In the genomic region with DNA sequence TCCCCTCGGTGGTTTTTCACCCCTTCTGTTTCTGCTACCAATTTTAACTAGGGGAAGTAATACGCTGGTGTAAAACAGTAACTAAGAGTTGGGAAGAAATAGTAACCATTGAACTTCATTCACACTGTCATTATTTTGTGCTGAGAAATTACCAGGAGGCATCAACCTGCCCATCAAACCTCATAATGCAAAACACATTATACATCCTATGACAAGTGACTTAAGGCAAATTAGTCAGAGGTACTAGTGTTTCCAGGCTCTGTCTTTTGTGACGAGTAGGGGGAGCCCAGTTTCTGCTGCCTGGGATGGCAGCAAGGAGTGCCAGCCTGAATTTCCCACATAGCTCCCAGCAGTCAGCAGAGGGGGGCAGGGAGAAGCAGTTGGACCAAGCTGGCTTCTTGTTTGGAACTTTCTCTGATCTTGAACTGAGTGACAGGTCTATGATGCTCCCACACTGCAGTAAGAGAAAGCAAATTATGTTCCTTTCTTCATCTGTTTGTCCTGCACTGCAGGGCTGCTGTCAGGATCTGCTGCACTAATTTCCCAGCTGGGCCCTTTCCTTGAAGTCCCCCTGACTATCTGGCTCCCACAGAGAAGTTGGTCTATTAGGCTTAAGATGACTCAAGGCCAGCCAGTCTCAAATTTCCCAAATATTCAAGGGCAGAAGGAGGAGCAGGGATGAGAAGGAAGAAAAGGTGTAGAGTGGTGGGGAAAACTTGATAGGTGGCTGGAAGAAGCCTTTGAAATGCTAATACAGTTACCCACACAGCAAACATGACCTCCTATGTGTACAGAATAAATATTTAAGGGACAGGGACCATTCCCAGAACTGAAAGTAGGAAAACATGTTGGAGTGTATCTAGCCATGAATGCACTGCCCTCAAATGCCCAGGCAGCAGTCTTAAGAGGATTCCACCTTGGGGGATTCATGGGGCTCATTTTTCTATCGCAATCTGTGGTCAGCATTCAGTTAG, we compare ENCODE assay signal across 1 cellular context.
A peak's percentile ranks its signal among the peaks of the same experiment; 100 is the strongest.
TF ChIP-seq lines count a peak whose summit lies in the region.

No MANE protein-coding gene starts in this region.

TF ChIP-seq in HepG2, 621 proteins besides CTCF, POLR2A, EP300 and RAD21 (continued from another document and continues in another):
- TF ChIP-seq, protein P1, sequence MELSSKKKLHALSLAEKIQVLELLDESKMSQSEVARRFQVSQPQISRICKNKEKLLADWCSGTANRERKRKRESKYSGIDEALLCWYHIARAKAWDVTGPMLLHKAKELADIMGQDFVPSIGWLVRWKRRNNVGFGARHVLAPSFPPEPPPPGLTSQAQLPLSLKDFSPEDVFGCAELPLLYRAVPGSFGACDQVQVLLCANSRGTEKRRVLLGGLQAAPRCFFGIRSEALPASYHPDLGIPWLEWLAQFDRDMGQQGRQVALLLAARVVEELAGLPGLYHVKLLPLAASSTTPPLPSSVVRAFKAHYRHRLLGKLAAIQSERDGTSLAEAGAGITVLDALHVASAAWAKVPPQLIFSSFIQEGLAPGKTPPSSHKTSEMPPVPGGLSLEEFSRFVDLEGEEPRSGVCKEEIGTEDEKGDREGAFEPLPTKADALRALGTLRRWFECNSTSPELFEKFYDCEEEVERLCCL (CRISPR knock-in tag; IDR thresholded peaks at IDR 0.05; ENCODE audit: borderline replicate concordance): no peak
- TF ChIP-seq ZMYM4 (CRISPR knock-in tag; IDR thresholded peaks at IDR 0.05): peak; percentile 37
- TF ChIP-seq RARA (CRISPR knock-in tag; IDR thresholded peaks at IDR 0.05): peak; percentile 67
- TF ChIP-seq ZNF761 (CRISPR knock-in tag; conservative IDR thresholded peaks at IDR 0.05): 0 out of 2 replicates have a peak, but pooled peaks have one; percentile 26
- TF ChIP-seq SOX6 (IDR thresholded peaks at IDR 0.05): no peak
- TF ChIP-seq SOX6 (CRISPR knock-in tag; IDR thresholded peaks at IDR 0.05): peak; percentile 53; the same call in 1 of the 2 replicates
- TF ChIP-seq PRPF4 (IDR thresholded peaks at IDR 0.05; ENCODE audit: low read depth, low read length, poor library complexity, severe bottlenecking): no peak
- TF ChIP-seq HDAC1 (CRISPR knock-in tag; IDR thresholded peaks at IDR 0.05): peak; percentile 37; the same call in 1 of the 2 replicates
- peak; percentile 71; the same call in 1 of the 2 replicates for TF ChIP-seq NCOA2 (CRISPR knock-in tag; IDR thresholded peaks at IDR 0.05)
- TF ChIP-seq, protein P2, sequence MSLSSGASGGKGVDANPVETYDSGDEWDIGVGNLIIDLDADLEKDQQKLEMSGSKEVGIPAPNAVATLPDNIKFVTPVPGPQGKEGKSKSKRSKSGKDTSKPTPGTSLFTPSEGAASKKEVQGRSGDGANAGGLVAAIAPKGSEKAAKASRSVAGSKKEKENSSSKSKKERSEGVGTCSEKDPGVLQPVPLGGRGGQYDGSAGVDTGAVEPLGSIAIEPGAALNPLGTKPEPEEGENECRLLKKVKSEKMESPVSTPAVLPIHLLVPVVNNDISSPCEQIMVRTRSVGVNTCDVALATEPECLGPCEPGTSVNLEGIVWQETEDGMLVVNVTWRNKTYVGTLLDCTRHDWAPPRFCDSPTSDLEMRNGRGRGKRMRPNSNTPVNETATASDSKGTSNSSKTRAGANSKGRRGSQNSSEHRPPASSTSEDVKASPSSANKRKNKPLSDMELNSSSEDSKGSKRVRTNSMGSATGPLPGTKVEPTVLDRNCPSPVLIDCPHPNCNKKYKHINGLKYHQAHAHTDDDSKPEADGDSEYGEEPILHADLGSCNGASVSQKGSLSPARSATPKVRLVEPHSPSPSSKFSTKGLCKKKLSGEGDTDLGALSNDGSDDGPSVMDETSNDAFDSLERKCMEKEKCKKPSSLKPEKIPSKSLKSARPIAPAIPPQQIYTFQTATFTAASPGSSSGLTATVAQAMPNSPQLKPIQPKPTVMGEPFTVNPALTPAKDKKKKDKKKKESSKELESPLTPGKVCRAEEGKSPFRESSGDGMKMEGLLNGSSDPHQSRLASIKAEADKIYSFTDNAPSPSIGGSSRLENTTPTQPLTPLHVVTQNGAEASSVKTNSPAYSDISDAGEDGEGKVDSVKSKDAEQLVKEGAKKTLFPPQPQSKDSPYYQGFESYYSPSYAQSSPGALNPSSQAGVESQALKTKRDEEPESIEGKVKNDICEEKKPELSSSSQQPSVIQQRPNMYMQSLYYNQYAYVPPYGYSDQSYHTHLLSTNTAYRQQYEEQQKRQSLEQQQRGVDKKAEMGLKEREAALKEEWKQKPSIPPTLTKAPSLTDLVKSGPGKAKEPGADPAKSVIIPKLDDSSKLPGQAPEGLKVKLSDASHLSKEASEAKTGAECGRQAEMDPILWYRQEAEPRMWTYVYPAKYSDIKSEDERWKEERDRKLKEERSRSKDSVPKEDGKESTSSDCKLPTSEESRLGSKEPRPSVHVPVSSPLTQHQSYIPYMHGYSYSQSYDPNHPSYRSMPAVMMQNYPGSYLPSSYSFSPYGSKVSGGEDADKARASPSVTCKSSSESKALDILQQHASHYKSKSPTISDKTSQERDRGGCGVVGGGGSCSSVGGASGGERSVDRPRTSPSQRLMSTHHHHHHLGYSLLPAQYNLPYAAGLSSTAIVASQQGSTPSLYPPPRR (CRISPR knock-in tag; IDR thresholded peaks at IDR 0.05; ENCODE audit: borderline replicate concordance): peak; percentile 75; the same call in 1 of the 2 replicates
- TF ChIP-seq, protein P3, sequence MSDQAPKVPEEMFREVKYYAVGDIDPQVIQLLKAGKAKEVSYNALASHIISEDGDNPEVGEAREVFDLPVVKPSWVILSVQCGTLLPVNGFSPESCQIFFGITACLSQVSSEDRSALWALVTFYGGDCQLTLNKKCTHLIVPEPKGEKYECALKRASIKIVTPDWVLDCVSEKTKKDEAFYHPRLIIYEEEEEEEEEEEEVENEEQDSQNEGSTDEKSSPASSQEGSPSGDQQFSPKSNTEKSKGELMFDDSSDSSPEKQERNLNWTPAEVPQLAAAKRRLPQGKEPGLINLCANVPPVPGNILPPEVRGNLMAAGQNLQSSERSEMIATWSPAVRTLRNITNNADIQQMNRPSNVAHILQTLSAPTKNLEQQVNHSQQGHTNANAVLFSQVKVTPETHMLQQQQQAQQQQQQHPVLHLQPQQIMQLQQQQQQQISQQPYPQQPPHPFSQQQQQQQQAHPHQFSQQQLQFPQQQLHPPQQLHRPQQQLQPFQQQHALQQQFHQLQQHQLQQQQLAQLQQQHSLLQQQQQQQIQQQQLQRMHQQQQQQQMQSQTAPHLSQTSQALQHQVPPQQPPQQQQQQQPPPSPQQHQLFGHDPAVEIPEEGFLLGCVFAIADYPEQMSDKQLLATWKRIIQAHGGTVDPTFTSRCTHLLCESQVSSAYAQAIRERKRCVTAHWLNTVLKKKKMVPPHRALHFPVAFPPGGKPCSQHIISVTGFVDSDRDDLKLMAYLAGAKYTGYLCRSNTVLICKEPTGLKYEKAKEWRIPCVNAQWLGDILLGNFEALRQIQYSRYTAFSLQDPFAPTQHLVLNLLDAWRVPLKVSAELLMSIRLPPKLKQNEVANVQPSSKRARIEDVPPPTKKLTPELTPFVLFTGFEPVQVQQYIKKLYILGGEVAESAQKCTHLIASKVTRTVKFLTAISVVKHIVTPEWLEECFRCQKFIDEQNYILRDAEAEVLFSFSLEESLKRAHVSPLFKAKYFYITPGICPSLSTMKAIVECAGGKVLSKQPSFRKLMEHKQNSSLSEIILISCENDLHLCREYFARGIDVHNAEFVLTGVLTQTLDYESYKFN (CRISPR knock-in tag; conservative IDR thresholded peaks at IDR 0.05): peak; percentile 77
- TF ChIP-seq, protein P4, sequence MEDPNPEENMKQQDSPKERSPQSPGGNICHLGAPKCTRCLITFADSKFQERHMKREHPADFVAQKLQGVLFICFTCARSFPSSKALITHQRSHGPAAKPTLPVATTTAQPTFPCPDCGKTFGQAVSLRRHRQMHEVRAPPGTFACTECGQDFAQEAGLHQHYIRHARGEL (CRISPR knock-in tag; IDR thresholded peaks at IDR 0.05): no peak
- TF ChIP-seq HHEX (CRISPR knock-in tag; IDR thresholded peaks at IDR 0.05): 0 out of 2 replicates have a peak, but pooled peaks have one; percentile 40
- peak; percentile 76 for TF ChIP-seq TBX2 (CRISPR knock-in tag; IDR thresholded peaks at IDR 0.05; ENCODE audit: borderline replicate concordance)
- peak; percentile 23; the same call in 1 of the 2 replicates for TF ChIP-seq BCL6 (CRISPR knock-in tag; IDR thresholded peaks at IDR 0.05)
- TF ChIP-seq FOXP1 (IDR thresholded peaks at IDR 0.05): no peak
- TF ChIP-seq FOXP1 (CRISPR knock-in tag; IDR thresholded peaks at IDR 0.05): peak; percentile 26; the same call in 1 of the 2 replicates
- TF ChIP-seq ONECUT2 (CRISPR knock-in tag; IDR thresholded peaks at IDR 0.05): no peak
- TF ChIP-seq, protein P5, sequence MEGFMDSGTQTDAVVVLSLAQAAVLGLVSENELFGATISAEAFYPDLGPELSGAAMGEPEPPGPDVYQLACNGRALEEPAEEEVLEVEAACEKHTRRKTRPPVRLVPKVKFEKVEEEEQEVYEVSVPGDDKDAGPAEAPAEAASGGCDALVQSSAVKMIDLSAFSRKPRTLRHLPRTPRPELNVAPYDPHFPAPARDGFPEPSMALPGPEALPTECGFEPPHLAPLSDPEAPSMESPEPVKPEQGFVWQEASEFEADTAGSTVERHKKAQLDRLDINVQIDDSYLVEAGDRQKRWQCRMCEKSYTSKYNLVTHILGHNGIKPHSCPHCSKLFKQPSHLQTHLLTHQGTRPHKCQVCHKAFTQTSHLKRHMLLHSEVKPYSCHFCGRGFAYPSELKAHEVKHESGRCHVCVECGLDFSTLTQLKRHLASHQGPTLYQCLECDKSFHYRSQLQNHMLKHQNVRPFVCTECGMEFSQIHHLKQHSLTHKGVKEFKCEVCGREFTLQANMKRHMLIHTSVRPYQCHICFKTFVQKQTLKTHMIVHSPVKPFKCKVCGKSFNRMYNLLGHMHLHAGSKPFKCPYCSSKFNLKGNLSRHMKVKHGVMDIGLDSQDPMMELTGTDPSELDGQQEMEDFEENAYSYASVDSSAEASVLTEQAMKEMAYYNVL (CRISPR knock-in tag; IDR thresholded peaks at IDR 0.05; ENCODE audit: borderline replicate concordance): 0 out of 2 replicates have a peak, but pooled peaks have one; percentile 29
- TF ChIP-seq FOXA1 (IDR thresholded peaks at IDR 0.05): no peak
- TF ChIP-seq FOXA1 (CRISPR knock-in tag; IDR thresholded peaks at IDR 0.05): 0 out of 2 replicates have a peak, but pooled peaks have one; percentile 30
- no peak for TF ChIP-seq NFE2 (CRISPR knock-in tag; IDR thresholded peaks at IDR 0.05)
- 0 out of 2 replicates have a peak, but pooled peaks have one; percentile 29 for TF ChIP-seq WIZ (CRISPR knock-in tag; IDR thresholded peaks at IDR 0.05)
- TF ChIP-seq, protein P6, sequence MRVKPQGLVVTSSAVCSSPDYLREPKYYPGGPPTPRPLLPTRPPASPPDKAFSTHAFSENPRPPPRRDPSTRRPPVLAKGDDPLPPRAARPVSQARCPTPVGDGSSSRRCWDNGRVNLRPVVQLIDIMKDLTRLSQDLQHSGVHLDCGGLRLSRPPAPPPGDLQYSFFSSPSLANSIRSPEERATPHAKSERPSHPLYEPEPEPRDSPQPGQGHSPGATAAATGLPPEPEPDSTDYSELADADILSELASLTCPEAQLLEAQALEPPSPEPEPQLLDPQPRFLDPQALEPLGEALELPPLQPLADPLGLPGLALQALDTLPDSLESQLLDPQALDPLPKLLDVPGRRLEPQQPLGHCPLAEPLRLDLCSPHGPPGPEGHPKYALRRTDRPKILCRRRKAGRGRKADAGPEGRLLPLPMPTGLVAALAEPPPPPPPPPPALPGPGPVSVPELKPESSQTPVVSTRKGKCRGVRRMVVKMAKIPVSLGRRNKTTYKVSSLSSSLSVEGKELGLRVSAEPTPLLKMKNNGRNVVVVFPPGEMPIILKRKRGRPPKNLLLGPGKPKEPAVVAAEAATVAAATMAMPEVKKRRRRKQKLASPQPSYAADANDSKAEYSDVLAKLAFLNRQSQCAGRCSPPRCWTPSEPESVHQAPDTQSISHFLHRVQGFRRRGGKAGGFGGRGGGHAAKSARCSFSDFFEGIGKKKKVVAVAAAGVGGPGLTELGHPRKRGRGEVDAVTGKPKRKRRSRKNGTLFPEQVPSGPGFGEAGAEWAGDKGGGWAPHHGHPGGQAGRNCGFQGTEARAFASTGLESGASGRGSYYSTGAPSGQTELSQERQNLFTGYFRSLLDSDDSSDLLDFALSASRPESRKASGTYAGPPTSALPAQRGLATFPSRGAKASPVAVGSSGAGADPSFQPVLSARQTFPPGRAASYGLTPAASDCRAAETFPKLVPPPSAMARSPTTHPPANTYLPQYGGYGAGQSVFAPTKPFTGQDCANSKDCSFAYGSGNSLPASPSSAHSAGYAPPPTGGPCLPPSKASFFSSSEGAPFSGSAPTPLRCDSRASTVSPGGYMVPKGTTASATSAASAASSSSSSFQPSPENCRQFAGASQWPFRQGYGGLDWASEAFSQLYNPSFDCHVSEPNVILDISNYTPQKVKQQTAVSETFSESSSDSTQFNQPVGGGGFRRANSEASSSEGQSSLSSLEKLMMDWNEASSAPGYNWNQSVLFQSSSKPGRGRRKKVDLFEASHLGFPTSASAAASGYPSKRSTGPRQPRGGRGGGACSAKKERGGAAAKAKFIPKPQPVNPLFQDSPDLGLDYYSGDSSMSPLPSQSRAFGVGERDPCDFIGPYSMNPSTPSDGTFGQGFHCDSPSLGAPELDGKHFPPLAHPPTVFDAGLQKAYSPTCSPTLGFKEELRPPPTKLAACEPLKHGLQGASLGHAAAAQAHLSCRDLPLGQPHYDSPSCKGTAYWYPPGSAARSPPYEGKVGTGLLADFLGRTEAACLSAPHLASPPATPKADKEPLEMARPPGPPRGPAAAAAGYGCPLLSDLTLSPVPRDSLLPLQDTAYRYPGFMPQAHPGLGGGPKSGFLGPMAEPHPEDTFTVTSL (CRISPR knock-in tag; IDR thresholded peaks at IDR 0.05; ENCODE audit: borderline replicate concordance): peak; percentile 63; the same call in 1 of the 2 replicates
- TF ChIP-seq NR2F6 (IDR thresholded peaks at IDR 0.05): peak; percentile 70
- TF ChIP-seq NR2F6 (CRISPR knock-in tag; IDR thresholded peaks at IDR 0.05): no peak
- TF ChIP-seq, protein P7, sequence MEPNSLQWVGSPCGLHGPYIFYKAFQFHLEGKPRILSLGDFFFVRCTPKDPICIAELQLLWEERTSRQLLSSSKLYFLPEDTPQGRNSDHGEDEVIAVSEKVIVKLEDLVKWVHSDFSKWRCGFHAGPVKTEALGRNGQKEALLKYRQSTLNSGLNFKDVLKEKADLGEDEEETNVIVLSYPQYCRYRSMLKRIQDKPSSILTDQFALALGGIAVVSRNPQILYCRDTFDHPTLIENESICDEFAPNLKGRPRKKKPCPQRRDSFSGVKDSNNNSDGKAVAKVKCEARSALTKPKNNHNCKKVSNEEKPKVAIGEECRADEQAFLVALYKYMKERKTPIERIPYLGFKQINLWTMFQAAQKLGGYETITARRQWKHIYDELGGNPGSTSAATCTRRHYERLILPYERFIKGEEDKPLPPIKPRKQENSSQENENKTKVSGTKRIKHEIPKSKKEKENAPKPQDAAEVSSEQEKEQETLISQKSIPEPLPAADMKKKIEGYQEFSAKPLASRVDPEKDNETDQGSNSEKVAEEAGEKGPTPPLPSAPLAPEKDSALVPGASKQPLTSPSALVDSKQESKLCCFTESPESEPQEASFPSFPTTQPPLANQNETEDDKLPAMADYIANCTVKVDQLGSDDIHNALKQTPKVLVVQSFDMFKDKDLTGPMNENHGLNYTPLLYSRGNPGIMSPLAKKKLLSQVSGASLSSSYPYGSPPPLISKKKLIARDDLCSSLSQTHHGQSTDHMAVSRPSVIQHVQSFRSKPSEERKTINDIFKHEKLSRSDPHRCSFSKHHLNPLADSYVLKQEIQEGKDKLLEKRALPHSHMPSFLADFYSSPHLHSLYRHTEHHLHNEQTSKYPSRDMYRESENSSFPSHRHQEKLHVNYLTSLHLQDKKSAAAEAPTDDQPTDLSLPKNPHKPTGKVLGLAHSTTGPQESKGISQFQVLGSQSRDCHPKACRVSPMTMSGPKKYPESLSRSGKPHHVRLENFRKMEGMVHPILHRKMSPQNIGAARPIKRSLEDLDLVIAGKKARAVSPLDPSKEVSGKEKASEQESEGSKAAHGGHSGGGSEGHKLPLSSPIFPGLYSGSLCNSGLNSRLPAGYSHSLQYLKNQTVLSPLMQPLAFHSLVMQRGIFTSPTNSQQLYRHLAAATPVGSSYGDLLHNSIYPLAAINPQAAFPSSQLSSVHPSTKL (CRISPR knock-in tag; IDR thresholded peaks at IDR 0.05): peak; percentile 66; the same call in 1 of the 2 replicates
- peak; percentile 60 for TF ChIP-seq TCF7 (IDR thresholded peaks at IDR 0.05; ENCODE audit: low read depth)
